Comparison of ENCODE assay signal across 15 cellular contexts in genomic region chr2:58035352-58035751, GRCh38. TPM values are rescaled to one million over a fixed set of nuclear protein-coding genes. Genes with fewer than 3 reads are reported as not detected.
DNase-seq lines count a peak whose midpoint lies in the region; ATAC-seq and TF ChIP-seq lines count a peak whose summit lies in the region.
"Had no signal": no experiment of that assay in that cellular context is flagged by ENCODE, and none has a peak within 500 bp of the region (broad histone marks: within the 10 kb centered on the region; RNA-seq: fewer than 3 reads in every experiment).

No MANE protein-coding gene starts in this region.

- no peaks in the 10 kb centered on the region for H3K4me1 ChIP-seq in psoas muscle

- intact Hi-C loops in psoas muscle (cut with DNase I), result no loop called here

- H3K27me3 ChIP-seq in psoas muscle (ENCODE audit: insufficient read depth in 3 of 3, low read length in 2 of 3), result no peaks in the 10 kb centered on the region

- peaks cover 0 to 3% of the 10 kb centered on the region in 2 donors for H3K36me3 Mint-ChIP-seq in activated T-cell treated with anti-CD3 and anti-CD28 coated beads, Interleukin-2, amount 50 U/mL, for 72 hours (ENCODE audit: insufficient read depth in 2 of 2)

- no peak overlapping the region for H3K4me3 ChIP-seq in psoas muscle

- 93 to 96% (median 95%) methylated on average over 3 of the region's 3 CpGs for WGBS in psoas muscle, 3 donors

- H3K9me3 ChIP-seq in psoas muscle, result no peaks in the 10 kb centered on the region

- ATAC-seq in activated T-cell treated with anti-CD3 and anti-CD28 coated beads, Interleukin-2, amount 50 U/mL, for 72 hours (replicated peaks in 1 of 2), result no peak
- ATAC-seq in HG02571 (IDR thresholded peaks at IDR 0.05; ENCODE audit: unreplicated experiment) (peak; percentile 63), HG03159 (IDR thresholded peaks at IDR 0.05; ENCODE audit: unreplicated experiment) (peak; percentile 68), psoas muscle (no peak)

- peaks cover 6% of the 10 kb centered on the region for H3K4me1 Mint-ChIP-seq in activated T-cell treated with anti-CD3 and anti-CD28 coated beads, Interleukin-2, amount 50 U/mL, for 72 hours (ENCODE audit: low read depth)

- H3K36me3 ChIP-seq in psoas muscle (ENCODE audit: insufficient read depth in 1 of 2, low read depth in 1 of 2), result peaks cover 0 to 3% of the 10 kb centered on the region in 2 donors

- DNase-seq in activated T-cell treated with anti-CD3 and anti-CD28 coated beads, Interleukin-2, amount 50 U/mL, for 72 hours, result no peak
- DNase-seq in activated T-cell treated with anti-CD3 and anti-CD28 coated beads, Interleukin-2, amount 50 U/mL, for 48 hours, result no peak
- DNase-seq in CD1c-positive myeloid dendritic cell (ENCODE audit: extremely low spot score) (no peak), superior temporal gyrus (ENCODE audit: extremely low spot score) (no peak), hippocampal formation (lab: John Stamatoyannopoulos, UW) (no peak), psoas muscle (no peak)
- DNase-seq: 8988T; activated CD4-positive, alpha-beta T cell treated with anti-CD3 and anti-CD28 coated beads for 1 hour; Calu3; midbrain; NCI-H1092 treated with DMSO at 0.1 percent for 48 hours; NCI-H774; stimulated activated CD4-positive, alpha-beta T cell treated with anti-CD3 and anti-CD28 coated beads, Interleukin-2, amount 100 ng/mL, for 24 hours had no signal

- no peak overlapping the region for H3K4me3 Mint-ChIP-seq in activated T-cell treated with anti-CD3 and anti-CD28 coated beads, Interleukin-2, amount 50 U/mL, for 72 hours

- no peak overlapping the region for H3K27ac ChIP-seq in psoas muscle

- H3K27ac Mint-ChIP-seq in activated T-cell treated with anti-CD3 and anti-CD28 coated beads, Interleukin-2, amount 50 U/mL, for 72 hours, result peak overlapping the region; percentile 68

- no peaks in the 10 kb centered on the region for H3K9me3 Mint-ChIP-seq in activated T-cell treated with anti-CD3 and anti-CD28 coated beads, Interleukin-2, amount 50 U/mL, for 72 hours

- H3K27me3 Mint-ChIP-seq in activated T-cell treated with anti-CD3 and anti-CD28 coated beads, Interleukin-2, amount 50 U/mL, for 72 hours (ENCODE audit: low read depth), result no peaks in the 10 kb centered on the region

- TF ChIP-seq CTCF in psoas muscle (IDR thresholded peaks at IDR 0.05), result no peak

RNA-seq across cellular contexts. Expression of gene VRK2, which starts 11.3 kb away (rescaled TPM):
- 10 to 100 TPM; 22.9 to 24.5 TPM for total RNA-seq in activated T-cell treated with anti-CD3 and anti-CD28 coated beads, Interleukin-2, amount 50 U/mL, for 72 hours
- total RNA-seq in psoas muscle, result 10 to 100 TPM; 17.1 to 30.2 (median 24.6) TPM
- 10 to 100 TPM in 2 of 3 donors, 1 to 10 TPM in 1; 6.2 to 17.7 (median 11.8) TPM for polyA plus RNA-seq in psoas muscle

Comparison
In these comparisons a context has a peak if more than half of its experiments do, and no peak if none do; other contexts are left out.
1. ATAC-seq: peak in HG02571 (single experiment) and HG03159 (single experiment); none in activated T-cell treated with anti-CD3 and anti-CD28 coated beads, Interleukin-2, amount 50 U/mL, for 72 hours (0 of 2) and psoas muscle (0 of 4).